Comparison of ENCODE assay signal across 28 cellular contexts in the genomic region with DNA sequence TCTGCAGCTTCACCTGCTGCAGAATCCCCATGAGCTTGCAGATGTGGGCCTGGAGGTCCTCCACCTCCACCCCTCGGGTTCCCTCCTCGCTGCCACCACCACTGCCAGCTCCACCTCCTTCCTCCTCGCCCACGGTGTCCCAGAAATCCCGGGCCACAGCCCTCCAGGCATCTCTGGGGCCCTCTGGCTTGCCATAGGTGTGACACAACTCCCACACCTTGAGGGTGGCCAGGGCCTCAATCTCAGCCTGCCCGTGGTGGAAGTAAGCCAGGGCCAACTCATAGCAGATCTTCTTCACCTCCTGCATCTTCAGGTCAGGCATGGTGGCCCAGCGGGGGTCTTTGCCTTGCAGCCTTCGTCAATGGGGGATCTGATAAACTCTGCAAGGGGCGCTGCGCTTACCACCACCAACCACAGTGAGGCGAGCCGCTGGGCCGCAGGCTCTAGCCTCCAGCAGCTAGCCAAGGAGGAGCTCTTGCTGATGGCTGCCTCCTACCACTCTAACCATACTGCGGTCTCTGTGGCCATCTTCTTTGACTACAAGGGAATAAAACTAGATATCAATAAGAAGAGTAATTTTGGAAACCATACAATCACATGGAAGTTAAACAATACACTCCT. TPM values are rescaled to one million over a fixed set of nuclear protein-coding genes. Genes with fewer than 3 reads are reported as not detected.
DNase-seq lines count a peak whose midpoint lies in the region; ATAC-seq, FAIRE-seq and TF ChIP-seq lines count a peak whose summit lies in the region.
"Had no signal": no experiment of that assay in that cellular context is flagged by ENCODE, and none has a peak within 500 bp of the region (broad histone marks: within the 10 kb centered on the region; RNA-seq: fewer than 3 reads in every experiment).

No MANE protein-coding gene starts in this region.

- no peak for TF ChIP-seq POLR2A in GM12892 (IDR thresholded peaks at IDR 0.05; ENCODE audit: low read depth, low read length)
- TF ChIP-seq POLR2A in body of pancreas (IDR thresholded peaks at IDR 0.05), result no peak

- H3K27me3 ChIP-seq in DND-41 (ENCODE audit: insufficient read depth, low read length, poor library complexity), result peaks cover 12% of the 10 kb centered on the region
- H3K27me3 ChIP-seq in foreskin keratinocyte, result peaks cover 2% of the 10 kb centered on the region
- H3K27me3 ChIP-seq in body of pancreas, result no peaks in the 10 kb centered on the region
- H3K27me3 ChIP-seq: ascending aorta, gastrocnemius medialis had no signal

- FAIRE-seq in GM12892 (lab: Jason Lieb, UNC), result no peak
- FAIRE-seq: keratinocyte had no signal

- H3K9me3 Mint-ChIP-seq in chondrocyte (ENCODE audit: low read depth), result no peaks in the 10 kb centered on the region
- H3K9me3 Mint-ChIP-seq: activated T-helper 1 cell treated with anti-CD3 and anti-CD28 coated beads, Interleukin-12 subunit alpha, Interleukin-12 subunit beta, Interleukin-2, Interleukin-4 antibody, amounts not matched to agents 30 ng/mL and 10 ng/mL and 1 ng/mL, durations not matched to agents 14 hours and 24 hours and 36 hours; CD4-positive, CD25-positive, alpha-beta regulatory T cell; T-cell had no signal

- H3K4me1 ChIP-seq in DND-41 (ENCODE audit: insufficient read depth, low read length) (no peaks in the 10 kb centered on the region), foreskin keratinocyte (no peaks in the 10 kb centered on the region), body of pancreas (no peaks in the 10 kb centered on the region)
- H3K4me1 ChIP-seq: ascending aorta, gastrocnemius medialis, lower lobe of right lung, prostate gland had no signal

- no peaks in the 10 kb centered on the region for H3K36me3 Mint-ChIP-seq in chondrocyte (ENCODE audit: low read depth)
- H3K36me3 Mint-ChIP-seq: activated naive CD8-positive, alpha-beta T cell; CD4-positive, CD25-positive, alpha-beta regulatory T cell; T-cell had no signal

- no peak overlapping the region for H3K27ac Mint-ChIP-seq in chondrocyte (ENCODE audit: unreplicated experiment)
- H3K27ac Mint-ChIP-seq: activated CD4-positive, alpha-beta T cell treated with anti-CD3 and anti-CD28 coated beads for 36 hours; activated naive CD8-positive, alpha-beta T cell; activated T-helper 1 cell treated with anti-CD3 and anti-CD28 coated beads, Interleukin-12 subunit alpha, Interleukin-12 subunit beta, Interleukin-2, Interleukin-4 antibody, amounts not matched to agents 30 ng/mL and 10 ng/mL and 1 ng/mL, durations not matched to agents 14 hours and 24 hours and 36 hours; CD4-positive, CD25-positive, alpha-beta regulatory T cell; T-cell had no signal

- H4K20me1 ChIP-seq in DND-41 (ENCODE audit: insufficient read depth, low read length), result no peaks in the 10 kb centered on the region

- no peak overlapping the region for H3K4me3 ChIP-seq in DND-41 (ENCODE audit: low read depth in 1 of 2, low read length in 2 of 2)
- H3K4me3 ChIP-seq in GM12875 (ENCODE audit: low read depth, low read length), result no peak overlapping the region
- H3K4me3 ChIP-seq in body of pancreas, result no peak overlapping the region
- H3K4me3 ChIP-seq: ascending aorta, gastrocnemius medialis, lower lobe of right lung, prostate gland, thoracic aorta had no signal

- no peaks in the 10 kb centered on the region for H3K9me3 ChIP-seq in DND-41 (ENCODE audit: insufficient read depth, low read length, severe bottlenecking)
- H3K9me3 ChIP-seq in body of pancreas, result no peaks in the 10 kb centered on the region
- H3K9me3 ChIP-seq: ascending aorta, gastrocnemius medialis, lower lobe of right lung, prostate gland, thoracic aorta had no signal

- no peak overlapping the region for H3K4me3 Mint-ChIP-seq in chondrocyte (ENCODE audit: unreplicated experiment)
- H3K4me3 Mint-ChIP-seq: activated CD4-positive, alpha-beta T cell treated with anti-CD3 and anti-CD28 coated beads for 36 hours; activated naive CD8-positive, alpha-beta T cell; activated T-helper 1 cell treated with anti-CD3 and anti-CD28 coated beads, Interleukin-12 subunit alpha, Interleukin-12 subunit beta, Interleukin-2, Interleukin-4 antibody, amounts not matched to agents 30 ng/mL and 10 ng/mL and 1 ng/mL, durations not matched to agents 14 hours and 24 hours and 36 hours; CD4-positive, CD25-positive, alpha-beta regulatory T cell; T-cell had no signal

- H3K27ac ChIP-seq in DND-41 (ENCODE audit: low read length) (no peak overlapping the region), foreskin keratinocyte (no peak overlapping the region), body of pancreas (no peak overlapping the region)
- H3K27ac ChIP-seq: ascending aorta, gastrocnemius medialis, lower lobe of right lung, prostate gland, thoracic aorta had no signal

- H3K9ac ChIP-seq in DND-41 (ENCODE audit: low read depth, low read length), result no peak overlapping the region

- ATAC-seq in DND-41 (ENCODE audit: insufficient read depth, low read depth) (no peak), foreskin keratinocyte (no peak), body of pancreas (no peak)
- ATAC-seq: activated CD4-positive, alpha-beta T cell treated with anti-CD3 and anti-CD28 coated beads for 36 hours; esophagus mucosa; gastrocnemius medialis; lower lobe of right lung; T-cell had no signal

- no peak for DNase-seq in DND-41
- peak; percentile 24 for DNase-seq in SK-MEL-5 (ENCODE audit: low read depth, low spot score)
- DNase-seq in foreskin keratinocyte, result no peak
- DNase-seq in GM12892 (ENCODE audit: insufficient read length), result no peak
- no peak for DNase-seq in NCI-H510A treated with DMSO at 0.1 percent for 48 hours (lab: John Stamatoyannopoulos, UW)
- no peak for DNase-seq in body of pancreas
- no peak for DNase-seq in chondrocyte (ENCODE audit: low spot score)
- DNase-seq: activated CD4-positive, alpha-beta T cell treated with anti-CD3 and anti-CD28 coated beads for 36 hours; CD4-positive, CD25-positive, alpha-beta regulatory T cell; cerebellar nuclear complex; effector CD4-positive, alpha-beta T cell; gastrocnemius medialis; GOT3; hippocampal formation; lower lobe of right lung; MM.1S; NCI-H146; Right ventricle myocardium superior; T-cell had no signal

- intact Hi-C loops in body of pancreas (cut with DNase I), result no loop called here

- peak; percentile 36 for TF ChIP-seq CTCF in DND-41 (IDR thresholded peaks at IDR 0.05; ENCODE audit: borderline replicate concordance, extremely low read depth, low read length, poor library complexity, severe bottlenecking)
- peak; percentile 22; the same call in 1 of the 2 replicates for TF ChIP-seq CTCF in GM12875 (IDR thresholded peaks at IDR 0.05; ENCODE audit: borderline replicate concordance, insufficient read depth, low read depth, low read length)
- peak; percentile 22 for TF ChIP-seq CTCF in foreskin keratinocyte (conservative IDR thresholded peaks at IDR 0.05)
- no peak for TF ChIP-seq CTCF in body of pancreas (IDR thresholded peaks at IDR 0.05)
- no peak for TF ChIP-seq CTCF in chondrocyte (IDR thresholded peaks at IDR 0.05)

- no peaks in the 10 kb centered on the region for H3K79me2 ChIP-seq in DND-41 (ENCODE audit: insufficient read depth, low read length)

- no peaks in the 10 kb centered on the region for H3K27me3 Mint-ChIP-seq in chondrocyte (ENCODE audit: low read depth)

- in situ Hi-C loops in SK-MEL-5 (cut with HindIII; ENCODE audit: low pct_unique_long_range_greater_than_20kb, low sequenced_read_pairs), result no loop called here

- peaks cover 21% of the 10 kb centered on the region for H3K4me1 Mint-ChIP-seq in chondrocyte (ENCODE audit: low read depth)
- H3K4me1 Mint-ChIP-seq: activated CD4-positive, alpha-beta T cell treated with anti-CD3 and anti-CD28 coated beads for 36 hours; CD4-positive, CD25-positive, alpha-beta regulatory T cell; T-cell had no signal

- H2AFZ ChIP-seq in DND-41 (ENCODE audit: low read depth, low read length), result no peak overlapping the region

- H3K4me2 ChIP-seq in DND-41 (ENCODE audit: insufficient read depth, low read length), result no peak overlapping the region

- H3K36me3 ChIP-seq in DND-41 (ENCODE audit: insufficient read depth, low read length) (no peaks in the 10 kb centered on the region), body of pancreas (replicated peaks in 1 of 2; ENCODE audit: insufficient read depth in 1 of 2, low read depth in 2 of 2) (no peaks in the 10 kb centered on the region)
- H3K36me3 ChIP-seq: ascending aorta, gastrocnemius medialis, lower lobe of right lung, prostate gland, thoracic aorta had no signal

- 70 to 84% methylated on average over 8 to 14 of the region's 14 CpGs for WGBS in body of pancreas, 2 donors

RNA-seq across cellular contexts. Expression of a gene that starts 36.1 kb away (rescaled TPM):
- 0.29 and 0.37 TPM in 2 replicates for total RNA-seq in SK-MEL-5 (2014; rRNA removed; shearing (Covaris generic))
- polyA plus RNA-seq in SK-MEL-5 (2015; cell fraction: cytosol; rRNA removed), result 0.02 and 0.15 TPM in 2 replicates
- 0.27 and 1.5 TPM in 2 replicates for polyA plus RNA-seq in SK-MEL-5 (2015; cell fraction: nucleus; rRNA removed)
- not detected in 2 replicates for total RNA-seq in foreskin keratinocyte
- not detected in 2 replicates for polyA plus RNA-seq in foreskin keratinocyte
- not detected for polyA plus RNA-seq in GM12892 (2012; ENCODE audit: missing spikeins)
- 10 to 100 TPM; 13.0 to 14.2 TPM for total RNA-seq in body of pancreas
- total RNA-seq in chondrocyte, result not detected in 3 replicates
- total RNA-seq: activated CD4-positive, alpha-beta T cell treated with anti-CD3 and anti-CD28 coated beads for 36 hours; activated T-helper 1 cell treated with anti-CD3 and anti-CD28 coated beads, Interleukin-12 subunit alpha, Interleukin-12 subunit beta, Interleukin-2, Interleukin-4 antibody, amounts not matched to agents 30 ng/mL and 10 ng/mL and 1 ng/mL, durations not matched to agents 14 hours and 24 hours and 36 hours; ascending aorta; CD4-positive, CD25-positive, alpha-beta regulatory T cell; gastrocnemius medialis; Right ventricle myocardium superior; skeletal muscle tissue; T-cell; thoracic aorta had no signal
- polyA plus RNA-seq: CD4-positive, CD25-positive, alpha-beta regulatory T cell; keratinocyte had no signal

Comparison
In these comparisons a context has a peak if more than half of its experiments do, and no peak if none do; other contexts are left out.
1. CTCF ChIP-seq: peak in DND-41 (single experiment), GM12875 (single experiment) and foreskin keratinocyte (single experiment); none in body of pancreas (0 of 7) and chondrocyte (single experiment).
2. RNA of a gene that starts 36.1 kb away (total RNA-seq): 13.0 to 14.2 TPM in body of pancreas; 0.29 to 0.37 TPM in SK-MEL-5, not detected in chondrocyte and not detected in foreskin keratinocyte; every median in the first group is over 10 times any median in the second.